9 cellular contexts compared by ENCODE assay signal in genomic region chr14:88463318-88463717, GRCh38.
DNase-seq lines count a peak whose midpoint lies in the region; ATAC-seq and TF ChIP-seq lines count a peak whose summit lies in the region.
"Had no signal": no experiment of that assay in that cellular context is flagged by ENCODE, and none has a peak within 500 bp of the region (broad histone marks: within the 10 kb centered on the region; RNA-seq: fewer than 3 reads in every experiment).

No MANE protein-coding gene starts in this region.

- no peaks in the 10 kb centered on the region for H3K4me1 ChIP-seq in heart right ventricle

- H3K36me3 Mint-ChIP-seq in type B pancreatic cell, result peaks cover 59% of the 10 kb centered on the region

- peaks cover 0 to 35% (median 3%) of the 10 kb centered on the region in 11 donors for H3K9me3 ChIP-seq in heart right ventricle

- TF ChIP-seq CTCF in heart right ventricle (IDR thresholded peaks at IDR 0.05), result peak in 7 of 9 donors; percentile 19 to 44 (median 30)
- peak; percentile 63 for TF ChIP-seq CTCF in LNCaP clone FGC (IDR thresholded peaks at IDR 0.05; ENCODE audit: control insufficient read depth, extremely low read depth, insufficient read depth)
- TF ChIP-seq CTCF in dorsolateral prefrontal cortex (IDR thresholded peaks at IDR 0.05 in 54 of 56, conservative IDR thresholded peaks at IDR 0.05 in 2 of 56; ENCODE audit: low read depth in 1 of 56, partially characterized antibody in 56 of 56), result peak in 45 of 56 donors; percentile 15 to 55 (median 33)
- TF ChIP-seq CTCF in type B pancreatic cell (conservative IDR thresholded peaks at IDR 0.05), result peak; percentile 58

- H3K4me3 Mint-ChIP-seq in type B pancreatic cell, result no peak overlapping the region

- intact Hi-C loops in heart right ventricle (cut with DNase I), result no loop called here
- intact Hi-C loops in Right ventricle myocardium inferior (cut with DNase I), result no loop called here
- intact Hi-C loops in dorsolateral prefrontal cortex (cut with DNase I), result no loop called here

- no peaks in the 10 kb centered on the region for H3K27me3 Mint-ChIP-seq in type B pancreatic cell

- H3K36me3 ChIP-seq in heart right ventricle, result peaks cover 0 to 80% (median 32%) of the 10 kb centered on the region in 9 donors

- ATAC-seq in heart right ventricle (peak in 1 of 8 donors; percentile 51), Right ventricle myocardium inferior (no peak)

- H3K27ac ChIP-seq in heart right ventricle (no peak overlapping the region), dorsolateral prefrontal cortex (no peak overlapping the region)
- H3K27ac ChIP-seq: SK-N-MC had no signal

- 87 to 91% methylated on average over 4 of the region's 4 CpGs for WGBS in heart right ventricle, 2 donors

- H3K27me3 ChIP-seq in heart right ventricle, result no peaks in the 10 kb centered on the region
- H3K27me3 ChIP-seq in dorsolateral prefrontal cortex, result no peaks in the 10 kb centered on the region

- DNase-seq in heart right ventricle, result no peak
- DNase-seq in Right ventricle myocardium inferior (ENCODE audit: missing footprints), result no peak
- peak; percentile 43 for DNase-seq in LNCaP clone FGC (ENCODE audit: low read depth)
- no peak for DNase-seq in dorsolateral prefrontal cortex
- no peak for DNase-seq in type B pancreatic cell (ENCODE audit: extremely low spot score, unreplicated experiment)
- DNase-seq in activated effector memory CD4-positive, alpha-beta T cell treated with Interleukin-2 at 50 U/mL for 16 hours, result no peak
- no peak for DNase-seq in mesenteric fat pad (ENCODE audit: low spot score)
- DNase-seq in central memory CD4-positive, alpha-beta T cell, result no peak

- no peak overlapping the region for H3K27ac Mint-ChIP-seq in type B pancreatic cell

- H3K4me3 ChIP-seq in heart right ventricle (no peak overlapping the region), LNCaP clone FGC (ENCODE audit: low read depth, low read length) (no peak overlapping the region), dorsolateral prefrontal cortex (no peak overlapping the region)
- H3K4me3 ChIP-seq: SK-N-MC had no signal

- no peaks in the 10 kb centered on the region for H3K9me3 Mint-ChIP-seq in type B pancreatic cell

- H3K4me1 Mint-ChIP-seq in type B pancreatic cell (ENCODE audit: unreplicated experiment), result no peaks in the 10 kb centered on the region
